ENCODE assay signal across 22 cellular contexts in the genomic region with DNA sequence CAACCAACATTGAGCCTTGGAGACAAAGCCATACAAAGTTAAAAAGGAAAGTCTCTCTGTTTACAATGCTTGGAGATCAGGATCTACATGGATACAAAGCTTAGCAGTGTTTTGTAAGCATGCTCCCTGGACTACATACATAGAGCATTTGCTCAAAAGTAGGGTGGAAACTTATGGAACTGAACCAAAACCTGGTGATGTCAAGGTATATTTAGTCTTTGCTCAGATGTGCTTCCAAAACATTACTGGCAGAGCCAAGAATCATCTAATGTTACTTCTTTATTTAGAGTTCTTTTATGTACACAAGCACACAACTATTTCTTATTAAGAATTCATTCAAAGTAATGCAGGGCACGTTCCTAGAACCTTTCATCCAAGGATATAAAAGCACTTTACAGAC.
"Had no signal": no experiment of that assay in that cellular context is flagged by ENCODE, and none has a peak within 500 bp of the region (broad histone marks: within the 10 kb centered on the region; RNA-seq: fewer than 3 reads in every experiment).

No MANE protein-coding gene starts in this region.

- ATAC-seq: HepG2 had no signal

- H3K36me3 ChIP-seq: SJSA1 had no signal

- DNase-seq: IMR-90, Karpas-422, KG1, MV-4-11, NCI-H1048, NCI-H1105, NCI-H1417, NCI-H1436 treated with DMSO at 0.1 percent for 48 hours, NCI-H1694, NCI-H187 treated with DMSO at 0.1 percent for 48 hours, NCI-H2029 treated with DMSO at 0.1 percent for 48 hours, NCI-H2171 treated with DMSO at 0.1 percent for 48 hours, NCI-H345, NCI-H524, NCI-H526 treated with DMSO at 0.1 percent for 48 hours, NCI-H748 treated with DMSO at 0.1 percent for 48 hours, Right ventricle myocardium superior, RPMI8226, SIG-M5 had no signal

- H3K27ac ChIP-seq: SJSA1, SK-N-MC had no signal

- H3K4me1 ChIP-seq: SJSA1 had no signal

- H3K4me3 ChIP-seq: SJSA1, SK-N-MC had no signal

- H3K27me3 ChIP-seq: SJSA1 had no signal

- H3K9me3 ChIP-seq: SJSA1 had no signal
